18 cellular contexts compared by ENCODE assay signal in the genomic region with DNA sequence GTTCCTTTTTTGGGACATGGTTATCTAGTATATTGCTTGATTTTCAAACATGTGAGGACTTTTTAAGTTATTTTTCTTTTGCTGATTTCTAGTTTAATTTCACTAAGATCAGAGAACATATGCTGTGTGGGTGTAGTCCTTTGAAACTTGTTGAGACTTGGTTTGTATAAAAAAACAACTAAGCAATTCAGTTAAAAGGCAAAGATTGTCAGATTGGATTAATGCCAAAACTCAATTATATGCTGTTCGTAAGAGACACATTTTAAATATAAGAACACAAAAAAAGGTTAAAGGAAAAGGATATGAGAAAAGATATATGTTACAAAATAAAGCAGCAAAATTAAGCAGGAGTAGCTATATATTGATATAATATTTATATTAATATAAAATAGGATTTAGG.
"Had no signal": no experiment of that assay in that cellular context is flagged by ENCODE, and none has a peak within 500 bp of the region (broad histone marks: within the 10 kb centered on the region; RNA-seq: fewer than 3 reads in every experiment).

No MANE protein-coding gene starts in this region.

- H3K36me3 ChIP-seq: cardiac muscle cell, neural progenitor cell, prostate gland, right atrium auricular region had no signal

- H2AFZ ChIP-seq: neural progenitor cell had no signal

- H3K27me3 Mint-ChIP-seq: activated CD4-positive, alpha-beta T cell treated with anti-CD3 and anti-CD28 coated beads, Interleukin-2, amount 10 ng/mL, durations not matched to agents 24 days and 14 days had no signal

- H3K4me3 Mint-ChIP-seq: activated CD4-positive, alpha-beta T cell treated with anti-CD3 and anti-CD28 coated beads, Interleukin-2, amount 10 ng/mL, durations not matched to agents 24 days and 14 days; activated CD8-positive, alpha-beta T cell treated with anti-CD3 and anti-CD28 coated beads, Interleukin-2, amount 10 ng/mL, durations not matched to agents 7 days and 5 days; activated T-cell treated with anti-CD3 and anti-CD28 coated beads, Interleukin-2, amount 50 U/mL, for 4 hours; neural progenitor cell had no signal

- ATAC-seq: activated CD8-positive, alpha-beta T cell treated with anti-CD3 and anti-CD28 coated beads, Interleukin-2, amount 10 ng/mL, durations not matched to agents 7 days and 5 days; activated T-cell treated with anti-CD3 and anti-CD28 coated beads, Interleukin-2, amount 50 U/mL, for 4 hours; foreskin keratinocyte; left lung had no signal

- H3K4me1 ChIP-seq: prostate gland had no signal

- DNase-seq: activated CD4-positive, alpha-beta T cell treated with anti-CD3 and anti-CD28 coated beads, Interleukin-2, amount 10 ng/mL, durations not matched to agents 24 days and 14 days; activated CD8-positive, alpha-beta T cell treated with anti-CD3 and anti-CD28 coated beads, Interleukin-2, amount 10 ng/mL, durations not matched to agents 7 days and 5 days; activated effector memory CD4-positive, alpha-beta T cell treated with anti-CD3 and anti-CD28 coated beads, Interleukin-2, amount 50 U/mL, for 16 hours; activated naive CD4-positive, alpha-beta T cell treated with anti-CD3 and anti-CD28 coated beads, Interleukin-2, amount 50 U/mL, for 16 hours; activated T-cell treated with anti-CD3 and anti-CD28 coated beads, Interleukin-2, amount 50 U/mL, for 4 hours; glutamatergic neuron; hypothalamus; left lung; stimulated activated CD4-positive, alpha-beta T cell treated with anti-CD3 and anti-CD28 coated beads, Interleukin-12 subunit alpha, Interleukin-12 subunit beta, amount 100 ng/mL, for 4 hours; stimulated activated CD4-positive, alpha-beta T cell treated with anti-CD3 and anti-CD28 coated beads, Interleukin-1b, Interleukin-23, amount 100 ng/mL, for 48 hours; stimulated activated naive CD4-positive, alpha-beta T cell treated with Interleukin-2 at 50 U/mL for 16 hours; T-helper 9 cell; tibial artery had no signal

- H3K9me3 Mint-ChIP-seq: activated CD4-positive, alpha-beta T cell treated with anti-CD3 and anti-CD28 coated beads, Interleukin-2, amount 10 ng/mL, durations not matched to agents 24 days and 14 days; activated T-cell treated with anti-CD3 and anti-CD28 coated beads, Interleukin-2, amount 50 U/mL, for 4 hours; neural progenitor cell had no signal

- H3K27ac ChIP-seq: cardiac muscle cell, foreskin keratinocyte, left lung, neural progenitor cell, prostate gland, right atrium auricular region, tibial artery had no signal

- H3K4me3 ChIP-seq: cardiac muscle cell, left lung, neural progenitor cell, prostate gland, right atrium auricular region, tibial artery had no signal

- H3K9me3 ChIP-seq: left lung, prostate gland, right atrium auricular region, tibial artery had no signal

- H3K9ac ChIP-seq: neural progenitor cell had no signal

- H3K27ac Mint-ChIP-seq: activated CD4-positive, alpha-beta T cell treated with anti-CD3 and anti-CD28 coated beads, Interleukin-2, amount 10 ng/mL, durations not matched to agents 24 days and 14 days; activated CD8-positive, alpha-beta T cell treated with anti-CD3 and anti-CD28 coated beads, Interleukin-2, amount 10 ng/mL, durations not matched to agents 7 days and 5 days; neural progenitor cell had no signal

- H3K27me3 ChIP-seq: foreskin keratinocyte, left lung, neural progenitor cell, right atrium auricular region, tibial artery had no signal

- H3K4me2 ChIP-seq: neural progenitor cell had no signal
